ENCODE assay signal across 1 cellular context in the genomic region with DNA sequence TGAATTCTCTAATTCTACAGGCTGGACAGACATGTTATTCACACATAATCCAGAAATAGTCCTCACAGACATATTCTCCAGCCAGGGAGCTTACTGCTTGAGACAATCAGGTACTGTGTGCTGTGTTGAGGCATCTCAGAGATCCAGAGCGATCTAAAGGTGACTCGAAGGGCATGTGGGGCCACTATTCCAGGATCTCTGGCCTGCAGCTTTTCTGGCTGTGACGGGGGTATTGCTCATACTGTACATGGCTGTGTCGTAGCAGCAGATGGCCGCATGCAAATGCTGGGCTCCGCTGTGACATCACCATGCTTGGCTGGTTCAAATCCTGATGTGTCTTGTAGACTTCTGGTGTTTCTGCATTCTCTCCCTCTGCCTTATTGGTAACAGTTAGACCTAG.
TF ChIP-seq lines count a peak whose summit lies in the region.

No MANE protein-coding gene starts in this region.

TF ChIP-seq in HepG2, 621 proteins besides CTCF, POLR2A, EP300 and RAD21 (continued from another document):
- no peak for TF ChIP-seq ZNF800 (CRISPR knock-in tag; IDR thresholded peaks at IDR 0.05)
